In genomic region chr5:138276402-138277054, GRCh38 we compare ENCODE assay signal across 15 cellular contexts. TPM values are rescaled to one million over a fixed set of nuclear protein-coding genes. Genes with fewer than 3 reads are reported as not detected.
A peak's percentile ranks its signal among the peaks of the same experiment; 100 is the strongest.
DNase-seq lines count a peak whose midpoint lies in the region; ATAC-seq, FAIRE-seq and TF ChIP-seq lines count a peak whose summit lies in the region.
"Had no signal": no experiment of that assay in that cellular context is flagged by ENCODE, and none has a peak within 500 bp of the region (broad histone marks: within the 10 kb centered on the region; RNA-seq: fewer than 3 reads in every experiment).

No MANE protein-coding gene starts in this region.

- no peak overlapping the region for H3K9ac ChIP-seq in SK-N-SH

- H3K4me2 ChIP-seq in SK-N-SH: no peak overlapping the region

- H3K27me3 ChIP-seq in SK-N-SH (ENCODE audit: insufficient read depth) (no peaks in the 10 kb centered on the region), pancreas (no peaks in the 10 kb centered on the region)
- H3K27me3 ChIP-seq: body of pancreas, ovary, vagina had no signal

- CTCF ChIA-PET in SK-N-SH (lab: Yijun Ruan, JAX): interaction anchor here (0.6 to 5.2 kb wide), 11 partner anchors 26 to 199 kb away, joined by 3 to 55 read pairs (median 5); partner anchors contain the start of genes CDC23, KDM3B and KIF20A

- 67% methylated on average over 2 of the region's 2 CpGs for WGBS in SK-N-SH (ENCODE audit: low lambda C conversion rate)
- WGBS in pancreas, 2 donors: 28% methylated on average over 2 of the region's 2 CpGs

- H3K9me2 ChIP-seq in SK-N-SH: no peaks in the 10 kb centered on the region

- H3K27ac ChIP-seq in SK-N-SH (ENCODE audit: low read depth in 2 of 2, low read length in 1 of 2) (peak overlapping the region in 1 of 2 experiments; percentile 95; a peak in 2 of 4 replicates), pancreas (no peak overlapping the region)
- H3K27ac ChIP-seq: body of pancreas, ovary, vagina had no signal

- H3K4me1 ChIP-seq in SK-N-SH (ENCODE audit: control insufficient read depth in 1 of 2, insufficient read depth in 2 of 2, low read depth in 1 of 2, low read length in 1 of 2): peaks cover 0 to 22% of the 10 kb centered on the region in 2 experiments; a peak in 2 of 4 replicates
- H3K4me1 ChIP-seq in pancreas: peaks cover 0 to 13% (median 0%) of the 10 kb centered on the region in 3 donors

- H3K9me3 ChIP-seq in SK-N-SH (no peaks in the 10 kb centered on the region), pancreas (no peaks in the 10 kb centered on the region)
- H3K9me3 ChIP-seq: body of pancreas, ovary, vagina had no signal

- POLR2A ChIA-PET in SK-N-SH (lab: Yijun Ruan, JAX): interaction anchor here (1.0 to 3.2 kb wide), 4 partner anchors 30 to 99 kb away, joined by 3 to 19 read pairs (median 3); partner anchors contain the start of gene BRD8

- H3K4me3 ChIP-seq in SK-N-SH (ENCODE audit: low read depth in 2 of 2, low read length in 1 of 2): no peak overlapping the region
- no peak overlapping the region for H3K4me3 ChIP-seq in pancreas
- H3K4me3 ChIP-seq: body of pancreas, lung, ovary, vagina had no signal

- FAIRE-seq in pancreas (lab: Jason Lieb, UNC): no peak

- no peak overlapping the region for H2AFZ ChIP-seq in SK-N-SH (ENCODE audit: low read depth)

- no peak for TF ChIP-seq RAD21 in SK-N-SH (IDR thresholded peaks at IDR 0.05; ENCODE audit: low read length)

- H3F3A ChIP-seq in SK-N-SH (replicated peaks; ENCODE audit: insufficient read depth): peaks cover 6% of the 10 kb centered on the region

- TF ChIP-seq EP300 in SK-N-SH (IDR thresholded peaks at IDR 0.05; ENCODE audit: borderline replicate concordance in 1 of 2, low read depth in 1 of 2, low read length in 1 of 2): no peak

- H3K36me3 ChIP-seq in SK-N-SH (replicated peaks in 1 of 2; ENCODE audit: control insufficient read depth in 1 of 2, insufficient read depth in 2 of 2, low read length in 1 of 2) (no peaks in the 10 kb centered on the region), pancreas (no peaks in the 10 kb centered on the region)
- H3K36me3 ChIP-seq: ovary, vagina had no signal

- TF ChIP-seq CTCF in SK-N-SH (IDR thresholded peaks at IDR 0.05): no peak
- no peak for TF ChIP-seq CTCF in pancreas (IDR thresholded peaks at IDR 0.05)

- ATAC-seq in SK-N-SH treated with all-trans-retinoic acid at 6 μM for 48 hours (no peak), pancreas (peak; percentile 65 to 86 (median 70)), GM18868 (IDR thresholded peaks at IDR 0.05; ENCODE audit: unreplicated experiment) (no peak), HG03432 (IDR thresholded peaks at IDR 0.05; ENCODE audit: unreplicated experiment) (no peak), GM21825 (IDR thresholded peaks at IDR 0.05; ENCODE audit: unreplicated experiment) (no peak)
- ATAC-seq: body of pancreas had no signal

- intact Hi-C loops in pancreas (cut with DNase I): loop anchor here in 1 of 3 donors (5.0 kb wide), 1 partner anchor 54 kb away; no protein-coding TSS in a partner anchor

- no peaks in the 10 kb centered on the region for H4K20me1 ChIP-seq in SK-N-SH (ENCODE audit: insufficient read depth)

- no peaks in the 10 kb centered on the region for H3K79me2 ChIP-seq in SK-N-SH (ENCODE audit: insufficient read depth)

- DNase-seq in SK-N-SH (peak; percentile 42), NCI-H1092 treated with DMSO at 0.1 percent for 48 hours (lab: John Stamatoyannopoulos, UW) (peak; percentile 88), SHP77 (lab: John Stamatoyannopoulos, UW) (peak; percentile 90 to 92), pancreas (peak in 2 of 6 donors; percentile 13 to 27)
- DNase-seq: activated CD4-positive, alpha-beta T cell treated with anti-CD3 and anti-CD28 coated beads for 48 hours; head of caudate nucleus; NK-92 treated with Interleukin-12 subunit alpha and Interleukin-12 subunit beta, amount 100 ng/mL, for 24 hours; ovary had no signal

TF ChIP-seq in SK-N-SH, 30 proteins besides CTCF, POLR2A, EP300 and RAD21:
- no peak for TF ChIP-seq TEAD4 (IDR thresholded peaks at IDR 0.05; ENCODE audit: borderline replicate concordance, insufficient read depth)
- no peak for TF ChIP-seq NRF1 (IDR thresholded peaks at IDR 0.05; ENCODE audit: low read depth, low read length)
- TF ChIP-seq TCF12 (IDR thresholded peaks at IDR 0.05): no peak
- no peak for TF ChIP-seq FOSL2 (IDR thresholded peaks at IDR 0.05; ENCODE audit: borderline replicate concordance, low read depth)
- TF ChIP-seq CHD2 (IDR thresholded peaks at IDR 0.05; ENCODE audit: low read length, partially characterized antibody): no peak
- no peak for TF ChIP-seq ZBTB33 (IDR thresholded peaks at IDR 0.05; ENCODE audit: borderline replicate concordance, low read depth)
- no peak for TF ChIP-seq FOXM1 (IDR thresholded peaks at IDR 0.05; ENCODE audit: low read depth)
- no peak for TF ChIP-seq PBX3 (IDR thresholded peaks at IDR 0.05)

TF ChIP-seq in SK-N-SH treated with all-trans-retinoic acid at 6 μM for 48 hours, 23 proteins besides CTCF, POLR2A, EP300 and RAD21:
- TF ChIP-seq CSRNP3 (CRISPR knock-in tag; IDR thresholded peaks at IDR 0.05): no peak
- no peak for TF ChIP-seq SNAI2 (CRISPR knock-in tag; IDR thresholded peaks at IDR 0.05)
- TF ChIP-seq CSDC2 (CRISPR knock-in tag; IDR thresholded peaks at IDR 0.05): no peak
- TF ChIP-seq ZFP30 (CRISPR knock-in tag; IDR thresholded peaks at IDR 0.05): no peak
- no peak for TF ChIP-seq ZC3H10 (CRISPR knock-in tag; IDR thresholded peaks at IDR 0.05)
- no peak for TF ChIP-seq ZFP3 (CRISPR knock-in tag; IDR thresholded peaks at IDR 0.05)
- TF ChIP-seq PPARA (CRISPR knock-in tag; IDR thresholded peaks at IDR 0.05; ENCODE audit: borderline replicate concordance): no peak
- no peak for TF ChIP-seq GLIS3 (CRISPR knock-in tag; IDR thresholded peaks at IDR 0.05)
- no peak for TF ChIP-seq ZNF8 (CRISPR knock-in tag; IDR thresholded peaks at IDR 0.05)
TF ChIP-seq in SK-N-SH treated with all-trans-retinoic acid at 6 μM for 48 hours: peak in this region for 0.

RNA-seq across cellular contexts. Expression of gene GFRA3, which starts 2.1 kb away (rescaled TPM):
- polyA plus RNA-seq in SK-N-SH (2012; rRNA removed) (0.11 and 0.15 TPM in 2 replicates), pancreas (under 1 TPM; 0.47 to 0.57 TPM)
- polyA plus RNA-seq in SK-N-SH (2012; cell fraction: cytosol; rRNA removed): 0.04 and 0.17 TPM in 2 replicates
- polyA plus RNA-seq in SK-N-SH (2012; cell fraction: nucleus; rRNA removed): 0.06 TPM in 1 of 2 replicates, not detected in the other
- total RNA-seq in pancreas: 1 to 10 TPM; 1.0 to 2.6 (median 1.3) TPM

RNA-seq across cellular contexts. Expression of gene CDC25C, which starts 55.1 kb away (rescaled TPM):
- polyA plus RNA-seq in SK-N-SH (2012; rRNA removed): 4.9 and 5.2 TPM in 2 replicates
- 4.8 and 5.8 TPM in 2 replicates for polyA plus RNA-seq in SK-N-SH (2012; cell fraction: cytosol; rRNA removed)
- polyA plus RNA-seq in SK-N-SH (2012; cell fraction: nucleus; rRNA removed): 3.9 and 5.3 TPM in 2 replicates
- under 1 TPM in 3 of 6 donors, not detected in 3; 0.09 to 0.19 (median 0.17) TPM for total RNA-seq in pancreas
- polyA plus RNA-seq in pancreas: under 1 TPM in 1 of 2 donors, not detected in 1; 0.09 TPM
- total RNA-seq: body of pancreas had no signal

Comparison
In these comparisons a context has a peak if more than half of its experiments do, and no peak if none do; other contexts are left out.
1. ATAC-seq: peak in pancreas (4 of 4); none in SK-N-SH treated with all-trans-retinoic acid at 6 μM for 48 hours (single experiment), GM18868 (single experiment), HG03432 (single experiment) and GM21825 (single experiment).